ENCODE assay signal across 8 cellular contexts in genomic region chr3:196867155-196867506, GRCh38. TPM values are rescaled to one million over a fixed set of nuclear protein-coding genes. Genes with fewer than 3 reads are reported as not detected.
DNase-seq lines count a peak whose midpoint lies in the region; ATAC-seq and TF ChIP-seq lines count a peak whose summit lies in the region.

No MANE protein-coding gene starts in this region.

- WGBS in heart left ventricle, 4 donors: 37 to 46% (median 41%) methylated on average over 6 of the region's 6 CpGs
- 19% methylated on average over 6 of the region's 6 CpGs for WGBS in right lobe of liver (ENCODE audit: insufficient coverage, low coverage, low lambda C conversion rate, missing lambda C conversion rate)

- ATAC-seq in heart left ventricle: no peak
- no peak for ATAC-seq in activated naive CD8-positive, alpha-beta T cell treated with anti-CD3 and anti-CD28 coated beads, Interleukin-2, amount 10 ng/mL, durations not matched to agents 7 days and 5 days (ENCODE audit: low read depth)
- ATAC-seq in right lobe of liver: no peak
- ATAC-seq in upper lobe of right lung: no peak
- no peak for ATAC-seq in esophagus mucosa
- ATAC-seq in HG02642 (IDR thresholded peaks at IDR 0.05; ENCODE audit: poor library complexity, unreplicated experiment): no peak

- H3K36me3 ChIP-seq in heart left ventricle: peaks cover 0 to 10% (median 0%) of the 10 kb centered on the region in 9 donors
- no peaks in the 10 kb centered on the region for H3K36me3 ChIP-seq in right lobe of liver
- peaks cover 12% of the 10 kb centered on the region for H3K36me3 ChIP-seq in upper lobe of right lung

- H3K27ac Mint-ChIP-seq in activated naive CD8-positive, alpha-beta T cell treated with anti-CD3 and anti-CD28 coated beads, Interleukin-2, amount 10 ng/mL, durations not matched to agents 7 days and 5 days: peak overlapping the region; percentile 89

- peaks cover 3% of the 10 kb centered on the region for H3K36me3 Mint-ChIP-seq in activated naive CD8-positive, alpha-beta T cell treated with anti-CD3 and anti-CD28 coated beads, Interleukin-2, amount 10 ng/mL, durations not matched to agents 7 days and 5 days

- TF ChIP-seq POLR2A in heart left ventricle (IDR thresholded peaks at IDR 0.05) (no peak), right lobe of liver (IDR thresholded peaks at IDR 0.05) (no peak)

- TF ChIP-seq CTCF in heart left ventricle (IDR thresholded peaks at IDR 0.05): no peak
- no peak for TF ChIP-seq CTCF in right lobe of liver (IDR thresholded peaks at IDR 0.05)
- no peak for TF ChIP-seq CTCF in upper lobe of right lung (IDR thresholded peaks at IDR 0.05)

- POLR2A ChIA-PET in activated naive CD8-positive, alpha-beta T cell treated with anti-CD3 and anti-CD28 coated beads, Interleukin-2, amount 10 ng/mL, durations not matched to agents 7 days and 5 days (lab: Charles Lee): interaction anchor here (0.5 to 3.1 kb wide), 17 partner anchors 9 to 845 kb away, joined by 3 to 37 read pairs (median 5); partner anchors contain the start of genes CEP19, FBXO45, NCBP2 and PAK2

- H3K9me3 ChIP-seq in heart left ventricle (peaks cover 0 to 4% (median 0%) of the 10 kb centered on the region in 12 donors), right lobe of liver (no peaks in the 10 kb centered on the region), upper lobe of right lung (no peaks in the 10 kb centered on the region)

- H3K4me1 Mint-ChIP-seq in activated naive CD8-positive, alpha-beta T cell treated with anti-CD3 and anti-CD28 coated beads, Interleukin-2, amount 10 ng/mL, durations not matched to agents 7 days and 5 days: peaks cover 13% of the 10 kb centered on the region

- intact Hi-C loops in heart left ventricle (cut with DNase I) (loop anchor here in 7 of 10 donors (1.0 to 10.0 kb wide), 6 partner anchors 70 to 302 kb away; partner anchors contain the start of genes NCBP2 (in 6 of the 7), FBXO45 (in 1 of the 7) and WDR53 (in 1 of the 7)), cardiac septum (cut with DNase I) (loop anchor here (1.0 to 10.0 kb wide), 4 partner anchors 75 to 300 kb away; partner anchors contain the start of genes CEP19, FBXO45, NCBP2 and PAK2), right lobe of liver (cut with DNase I) (loop anchor here in 1 of 2 donors (10.0 kb wide), 1 partner anchor 78 kb away; the partner anchor contains the start of gene NCBP2), upper lobe of right lung (cut with DNase I) (no loop called here)

- H3K4me3 Mint-ChIP-seq in activated naive CD8-positive, alpha-beta T cell treated with anti-CD3 and anti-CD28 coated beads, Interleukin-2, amount 10 ng/mL, durations not matched to agents 7 days and 5 days: peak overlapping the region; percentile 87

- H3K4me3 ChIP-seq in heart left ventricle: peak overlapping the region; percentile 63 to 99 (median 97)
- H3K4me3 ChIP-seq in right lobe of liver: peak overlapping the region; percentile 95 to 98 (median 98)
- H3K4me3 ChIP-seq in upper lobe of right lung: peak overlapping the region; percentile 96

- H3K27me3 Mint-ChIP-seq in activated naive CD8-positive, alpha-beta T cell treated with anti-CD3 and anti-CD28 coated beads, Interleukin-2, amount 10 ng/mL, durations not matched to agents 7 days and 5 days: no peaks in the 10 kb centered on the region

- DNase-seq in heart left ventricle (no peak), cardiac septum (ENCODE audit: low spot score) (no peak), right lobe of liver (no peak), upper lobe of right lung (no peak), SW480 (ENCODE audit: low spot score) (no peak)
- no peak for DNase-seq in activated naive CD8-positive, alpha-beta T cell treated with anti-CD3 and anti-CD28 coated beads, Interleukin-2, amount 10 ng/mL, durations not matched to agents 7 days and 5 days

- H3K9me3 Mint-ChIP-seq in activated naive CD8-positive, alpha-beta T cell treated with anti-CD3 and anti-CD28 coated beads, Interleukin-2, amount 10 ng/mL, durations not matched to agents 7 days and 5 days: peaks cover 7% of the 10 kb centered on the region

- H3K4me1 ChIP-seq in heart left ventricle: peaks cover 0 to 30% (median 17%) of the 10 kb centered on the region in 12 donors
- peaks cover 0 to 17% (median 0%) of the 10 kb centered on the region in 4 donors for H3K4me1 ChIP-seq in right lobe of liver
- peaks cover 22% of the 10 kb centered on the region for H3K4me1 ChIP-seq in upper lobe of right lung

- H3K27me3 ChIP-seq in heart left ventricle (no peaks in the 10 kb centered on the region), right lobe of liver (no peaks in the 10 kb centered on the region), upper lobe of right lung (no peaks in the 10 kb centered on the region)

- H3K27ac ChIP-seq in heart left ventricle (peak overlapping the region; percentile 18 to 97 (median 93)), right lobe of liver (peak overlapping the region; percentile 47 to 83 (median 49)), upper lobe of right lung (peak overlapping the region; percentile 96)

RNA-seq across cellular contexts. Expression of gene SENP5, which starts 0.6 kb away (rescaled TPM):
- total RNA-seq in heart left ventricle (10 to 100 TPM; 16.8 to 28.5 (median 22.9) TPM), cardiac septum (21.6 TPM), right lobe of liver (10 to 100 TPM; 13.0 to 21.9 (median 15.3) TPM), upper lobe of right lung (27.7 TPM), esophagus mucosa (16.1 TPM)
- 10 to 100 TPM in 1 of 2 donors, 1 to 10 TPM in 1; 7.0 to 12.9 TPM for polyA plus RNA-seq in heart left ventricle
- 10 to 100 TPM; 37.5 to 37.9 TPM for total RNA-seq in activated naive CD8-positive, alpha-beta T cell treated with anti-CD3 and anti-CD28 coated beads, Interleukin-2, amount 10 ng/mL, durations not matched to agents 7 days and 5 days
